ENCODE assay signal across 1 cellular context in the genomic region with DNA sequence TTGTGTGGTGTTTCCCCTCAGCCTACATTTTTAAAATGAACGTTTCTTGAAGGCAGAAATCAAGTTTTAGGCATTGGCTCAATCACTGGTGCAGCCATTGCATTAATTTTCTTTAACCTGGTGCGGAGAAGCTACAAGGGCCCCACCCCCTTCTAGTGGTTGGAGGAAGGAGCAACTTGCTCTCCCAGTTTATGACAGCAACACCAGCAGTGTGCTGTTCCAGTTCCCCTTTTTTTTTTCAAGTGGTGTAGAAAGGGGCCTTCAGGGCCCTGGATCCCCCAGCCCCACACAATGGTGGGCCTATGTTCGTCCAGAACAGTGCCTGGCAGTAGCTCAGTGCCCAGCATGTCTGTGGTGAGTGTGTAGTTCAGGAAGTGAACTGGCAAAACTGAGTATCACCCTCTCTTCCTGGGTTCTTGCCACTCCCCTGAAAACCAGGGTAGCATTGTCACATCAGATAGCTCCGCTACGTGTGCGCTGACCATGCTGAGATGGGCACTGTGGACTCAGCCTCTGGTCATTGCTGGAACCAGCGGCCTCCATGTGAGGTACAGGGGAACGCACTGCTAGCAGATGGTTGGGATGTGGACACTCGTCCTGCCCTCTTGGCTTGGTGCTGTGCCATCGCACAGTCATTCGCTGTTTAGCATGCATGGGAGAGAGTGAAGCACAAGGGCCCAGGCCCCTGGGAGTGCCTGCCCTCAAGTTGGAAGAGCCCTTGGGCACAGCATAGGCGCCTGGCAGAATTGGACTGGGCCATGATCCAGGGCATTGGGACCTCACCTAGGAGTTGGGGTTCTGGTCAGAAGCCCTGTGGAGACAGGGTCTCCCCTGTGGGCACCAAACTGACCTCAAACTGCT.
TF ChIP-seq lines count a peak whose summit lies in the region.

No MANE protein-coding gene starts in this region.

TF ChIP-seq in IMR-90, 13 proteins besides CTCF, POLR2A, EP300 and RAD21:
- no peak for TF ChIP-seq BHLHE40 (IDR thresholded peaks at IDR 0.05; ENCODE audit: low read depth, low read length)
